Comparison of ENCODE assay signal across 17 cellular contexts in genomic region chr5:33763435-33763834, GRCh38.
DNase-seq lines count a peak whose midpoint lies in the region; ATAC-seq, FAIRE-seq and TF ChIP-seq lines count a peak whose summit lies in the region.
"Had no signal": no experiment of that assay in that cellular context is flagged by ENCODE, and none has a peak within 500 bp of the region (broad histone marks: within the 10 kb centered on the region; RNA-seq: fewer than 3 reads in every experiment).

No MANE protein-coding gene starts in this region.

- no peak for FAIRE-seq in astrocyte (lab: Jason Lieb, UNC)
- FAIRE-seq: D721Med, GM19239 had no signal

- no peak overlapping the region for H3K4me3 ChIP-seq in cardiac muscle cell
- no peak overlapping the region for H3K4me3 ChIP-seq in astrocyte (ENCODE audit: insufficient read depth, low read depth, low read length)

- H3K27ac ChIP-seq in cardiac muscle cell (peak overlapping the region; percentile 79), astrocyte (ENCODE audit: low read depth, low read length) (no peak overlapping the region)
- H3K27ac ChIP-seq: 22Rv1, HL-60 had no signal

- no peak overlapping the region for H3K9ac ChIP-seq in astrocyte (ENCODE audit: low read length)

- ATAC-seq in Right ventricle myocardium inferior (no peak), GM21717 (IDR thresholded peaks at IDR 0.05; ENCODE audit: unreplicated experiment) (no peak)
- ATAC-seq: CD8-positive, alpha-beta T cell had no signal

- H3K4me1 Mint-ChIP-seq in astrocyte (ENCODE audit: low read depth, unreplicated experiment) (peaks cover 60% of the 10 kb centered on the region), nephron progenitor cell (peaks cover 78% of the 10 kb centered on the region)
- H3K4me1 Mint-ChIP-seq: CD14-positive monocyte had no signal

- no peak overlapping the region for H3K4me2 ChIP-seq in astrocyte (ENCODE audit: low read length)

- H4K20me1 ChIP-seq in astrocyte (ENCODE audit: insufficient read depth, low read length), result peaks cover 1% of the 10 kb centered on the region

- TF ChIP-seq CTCF in cardiac muscle cell (IDR thresholded peaks at IDR 0.05; ENCODE audit: low read depth, low read length) (no peak), astrocyte (IDR thresholded peaks at IDR 0.05; ENCODE audit: insufficient read depth, low read depth, low read length) (no peak), nephron progenitor cell (IDR thresholded peaks at IDR 0.05) (no peak)

- H3K4me3 Mint-ChIP-seq in astrocyte (ENCODE audit: unreplicated experiment), result no peak overlapping the region
- no peak overlapping the region for H3K4me3 Mint-ChIP-seq in nephron progenitor cell
- H3K4me3 Mint-ChIP-seq: CD14-positive monocyte; CD8-positive, alpha-beta T cell had no signal

- H3K79me2 ChIP-seq in astrocyte (ENCODE audit: insufficient read depth, low read length), result peaks cover 68% of the 10 kb centered on the region

- H3K9me3 ChIP-seq in cardiac muscle cell (ENCODE audit: low read depth) (no peaks in the 10 kb centered on the region), astrocyte (ENCODE audit: insufficient read depth, low read depth, low read length) (no peaks in the 10 kb centered on the region)

- H3K27me3 ChIP-seq in cardiac muscle cell (no peaks in the 10 kb centered on the region), astrocyte (ENCODE audit: insufficient read depth, low read length) (no peaks in the 10 kb centered on the region)

- DNase-seq in cardiac muscle cell (ENCODE audit: low read depth in 1 of 2, low spot score in 1 of 2), result no peak
- DNase-seq in Right ventricle myocardium inferior (ENCODE audit: missing footprints), result no peak
- DNase-seq in astrocyte (ENCODE audit: low read depth), result no peak
- peak; percentile 63 for DNase-seq in nephron progenitor cell
- DNase-seq in epidermal melanocyte (ENCODE audit: insufficient read length, low spot score), result no peak
- no peak for DNase-seq in activated effector memory CD4-positive, alpha-beta T cell treated with Interleukin-2 at 50 U/mL for 16 hours
- DNase-seq: CD8-positive, alpha-beta T cell; COR-L47; DND-41; GDM1; H7 had no signal

- H3K4me1 ChIP-seq in cardiac muscle cell (ENCODE audit: low read depth) (peaks cover 35% of the 10 kb centered on the region), astrocyte (ENCODE audit: insufficient read depth, low read length) (peaks cover 14% of the 10 kb centered on the region)

- H3K36me3 Mint-ChIP-seq in astrocyte (ENCODE audit: low read depth, unreplicated experiment), result peaks cover 1% of the 10 kb centered on the region
- H3K36me3 Mint-ChIP-seq in nephron progenitor cell (ENCODE audit: low read depth), result no peaks in the 10 kb centered on the region
- H3K36me3 Mint-ChIP-seq: CD14-positive monocyte; CD8-positive, alpha-beta T cell had no signal

- H3K36me3 ChIP-seq in cardiac muscle cell (no peaks in the 10 kb centered on the region), astrocyte (ENCODE audit: insufficient read depth, low read length) (no peaks in the 10 kb centered on the region)

- intact Hi-C loops in Right ventricle myocardium inferior (cut with DNase I), result no loop called here

- no peak overlapping the region for H2AFZ ChIP-seq in astrocyte (ENCODE audit: low read depth, low read length)

- H3K27me3 Mint-ChIP-seq in astrocyte (ENCODE audit: low read depth, unreplicated experiment) (no peaks in the 10 kb centered on the region), nephron progenitor cell (ENCODE audit: low read depth, poor library complexity) (peaks cover 8% of the 10 kb centered on the region)

- H3K9me3 Mint-ChIP-seq in astrocyte (ENCODE audit: unreplicated experiment), result no peaks in the 10 kb centered on the region
- H3K9me3 Mint-ChIP-seq in nephron progenitor cell, result no peaks in the 10 kb centered on the region
- H3K9me3 Mint-ChIP-seq: CD8-positive, alpha-beta T cell had no signal

- H3K27ac Mint-ChIP-seq in astrocyte (ENCODE audit: unreplicated experiment) (peak overlapping the region; percentile 27), nephron progenitor cell (no peak overlapping the region)
- H3K27ac Mint-ChIP-seq: CD14-positive monocyte; CD8-positive, alpha-beta T cell had no signal
